Comparison of ENCODE assay signal across 8 cellular contexts in the genomic region with DNA sequence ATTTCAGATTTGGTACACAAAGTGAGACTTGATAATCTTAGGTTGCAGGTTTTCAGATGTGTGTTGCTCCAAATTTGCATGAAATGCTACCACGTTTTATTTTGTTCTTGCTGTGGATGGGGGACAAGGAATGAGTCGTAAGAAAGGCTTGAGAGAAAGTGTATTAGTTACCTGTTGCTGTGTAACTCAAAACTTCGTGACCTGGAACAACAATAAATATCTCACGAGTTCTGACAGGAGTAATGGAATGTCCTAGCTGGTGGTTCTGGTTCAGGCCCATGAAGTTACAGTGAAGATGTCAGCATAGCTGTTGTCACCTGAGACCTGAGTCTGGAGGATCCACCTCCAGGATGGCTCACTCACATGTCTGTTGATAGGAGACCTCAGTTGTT. TPM values are rescaled to one million over a fixed set of nuclear protein-coding genes. Genes with fewer than 3 reads are reported as not detected.
DNase-seq lines count a peak whose midpoint lies in the region; ATAC-seq and TF ChIP-seq lines count a peak whose summit lies in the region.

No MANE protein-coding gene starts in this region.

- H3K9me3 ChIP-seq in iPS-18c (ENCODE audit: control insufficient read depth, insufficient read depth, low read length) (no peaks in the 10 kb centered on the region), stomach (peaks cover 5 to 48% (median 27%) of the 10 kb centered on the region in 4 donors), colonic mucosa (no peaks in the 10 kb centered on the region)

- H3K4me1 Mint-ChIP-seq in activated CD4-positive, alpha-beta T cell treated with anti-CD3 and anti-CD28 coated beads, Interleukin-2, amount 10 ng/mL, durations not matched to agents 24 days and 14 days = peaks cover 26% of the 10 kb centered on the region
- peaks cover 35% of the 10 kb centered on the region for H3K4me1 Mint-ChIP-seq in activated CD8-positive, alpha-beta T cell treated with anti-CD3 and anti-CD28 coated beads, Interleukin-2, amount 10 ng/mL, durations not matched to agents 7 days and 5 days (ENCODE audit: low read depth)

- DNase-seq in activated CD4-positive, alpha-beta T cell treated with anti-CD3 and anti-CD28 coated beads, Interleukin-2, amount 10 ng/mL, durations not matched to agents 24 days and 14 days = no peak
- no peak for DNase-seq in activated CD4-positive, alpha-beta T cell treated with anti-CD3 and anti-CD28 coated beads for 48 hours
- DNase-seq in activated CD8-positive, alpha-beta T cell treated with anti-CD3 and anti-CD28 coated beads, Interleukin-2, amount 10 ng/mL, durations not matched to agents 7 days and 5 days = no peak
- no peak for DNase-seq in stomach
- DNase-seq in colonic mucosa = no peak
- DNase-seq in cerebellar cortex (ENCODE audit: low spot score) = no peak

- no peak overlapping the region for H3K9ac ChIP-seq in colonic mucosa (ENCODE audit: low read depth in 2 of 2, low read length in 2 of 2)

- TF ChIP-seq EP300 in stomach (IDR thresholded peaks at IDR 0.05) = no peak

- intact Hi-C loops in activated CD4-positive, alpha-beta T cell treated with anti-CD3 and anti-CD28 coated beads, Interleukin-2, amount 10 ng/mL, durations not matched to agents 24 days and 14 days (cut with micrococcal nuclease) = loop anchor here (2.0 kb wide), 2 partner anchors 51 to 187 kb away; a partner anchor contains a TSS
- intact Hi-C loops in stomach (cut with DNase I; ENCODE audit: low total_unique reads) = no loop called here
- intact Hi-C loops in colonic mucosa (cut with DNase I) = no loop called here

- no peaks in the 10 kb centered on the region for H3K27me3 Mint-ChIP-seq in activated CD4-positive, alpha-beta T cell treated with anti-CD3 and anti-CD28 coated beads, Interleukin-2, amount 10 ng/mL, durations not matched to agents 24 days and 14 days
- no peaks in the 10 kb centered on the region for H3K27me3 Mint-ChIP-seq in activated CD8-positive, alpha-beta T cell treated with anti-CD3 and anti-CD28 coated beads, Interleukin-2, amount 10 ng/mL, durations not matched to agents 7 days and 5 days (ENCODE audit: low read depth)

- H3K4me3 Mint-ChIP-seq in activated CD4-positive, alpha-beta T cell treated with anti-CD3 and anti-CD28 coated beads, Interleukin-2, amount 10 ng/mL, durations not matched to agents 24 days and 14 days = peak overlapping the region; percentile 99
- H3K4me3 Mint-ChIP-seq in activated CD8-positive, alpha-beta T cell treated with anti-CD3 and anti-CD28 coated beads, Interleukin-2, amount 10 ng/mL, durations not matched to agents 7 days and 5 days = peak overlapping the region; percentile 88

- H3K27ac ChIP-seq in stomach (peak overlapping the region in 2 of 5 donors; percentile 85 to 90), colonic mucosa (no peak overlapping the region)

- POLR2A ChIA-PET in activated CD8-positive, alpha-beta T cell treated with anti-CD3 and anti-CD28 coated beads, Interleukin-2, amount 10 ng/mL, durations not matched to agents 7 days and 5 days (lab: Charles Lee) = interaction anchor here (0.7 to 1.1 kb wide), 3 partner anchors 17 to 98 kb away, joined by 3 to 7 read pairs (median 3); no protein-coding TSS in a partner anchor

- H3K36me3 ChIP-seq in stomach (peaks cover 4 to 50% (median 21%) of the 10 kb centered on the region in 4 donors), colonic mucosa (no peaks in the 10 kb centered on the region)

- no peak for ATAC-seq in activated CD8-positive, alpha-beta T cell treated with anti-CD3 and anti-CD28 coated beads, Interleukin-2, amount 10 ng/mL, durations not matched to agents 7 days and 5 days
- no peak for ATAC-seq in GM18873 (IDR thresholded peaks at IDR 0.05; ENCODE audit: low FRiP score, unreplicated experiment)

- peak overlapping the region; percentile 97 for H3K27ac Mint-ChIP-seq in activated CD4-positive, alpha-beta T cell treated with anti-CD3 and anti-CD28 coated beads, Interleukin-2, amount 10 ng/mL, durations not matched to agents 24 days and 14 days
- H3K27ac Mint-ChIP-seq in activated CD8-positive, alpha-beta T cell treated with anti-CD3 and anti-CD28 coated beads, Interleukin-2, amount 10 ng/mL, durations not matched to agents 7 days and 5 days = peak overlapping the region; percentile 95

- no peaks in the 10 kb centered on the region for H3K27me3 ChIP-seq in stomach
- H3K27me3 ChIP-seq in colonic mucosa = no peaks in the 10 kb centered on the region

- no peak for TF ChIP-seq POLR2A in stomach (IDR thresholded peaks at IDR 0.05)

- 74 to 83% (median 81%) methylated on average over 4 of the region's 4 CpGs for WGBS in stomach, 5 donors

- H3K4me1 ChIP-seq in stomach (peaks cover 7 to 32% (median 20%) of the 10 kb centered on the region in 4 donors), colonic mucosa (no peaks in the 10 kb centered on the region)

- H3K4me3 ChIP-seq in iPS-18c (ENCODE audit: insufficient read depth, low read depth, low read length) = peak overlapping the region; percentile 99; the same call in 1 of the 2 replicates
- peak overlapping the region in 3 of 4 donors; percentile 63 to 95 (median 73) for H3K4me3 ChIP-seq in stomach
- no peak overlapping the region for H3K4me3 ChIP-seq in colonic mucosa

- CTCF ChIA-PET in activated CD8-positive, alpha-beta T cell treated with anti-CD3 and anti-CD28 coated beads, Interleukin-2, amount 10 ng/mL, durations not matched to agents 7 days and 5 days (lab: Charles Lee) = interaction anchor here (1.0 to 1.5 kb wide), 2 partner anchors 234 to 511 kb away, joined by 3 read pairs; no protein-coding TSS in a partner anchor

- TF ChIP-seq CTCF in stomach (IDR thresholded peaks at IDR 0.05) (no peak), colonic mucosa (IDR thresholded peaks at IDR 0.05) (no peak)

- H3K36me3 Mint-ChIP-seq in activated CD4-positive, alpha-beta T cell treated with anti-CD3 and anti-CD28 coated beads, Interleukin-2, amount 10 ng/mL, durations not matched to agents 24 days and 14 days (ENCODE audit: low read depth) = peaks cover 74% of the 10 kb centered on the region
- H3K36me3 Mint-ChIP-seq in activated CD8-positive, alpha-beta T cell treated with anti-CD3 and anti-CD28 coated beads, Interleukin-2, amount 10 ng/mL, durations not matched to agents 7 days and 5 days (ENCODE audit: low read depth) = peaks cover 60% of the 10 kb centered on the region

- peaks cover 23% of the 10 kb centered on the region for H3K9me3 Mint-ChIP-seq in activated CD4-positive, alpha-beta T cell treated with anti-CD3 and anti-CD28 coated beads, Interleukin-2, amount 10 ng/mL, durations not matched to agents 24 days and 14 days
- no peaks in the 10 kb centered on the region for H3K9me3 Mint-ChIP-seq in activated CD8-positive, alpha-beta T cell treated with anti-CD3 and anti-CD28 coated beads, Interleukin-2, amount 10 ng/mL, durations not matched to agents 7 days and 5 days (ENCODE audit: insufficient read depth)

RNA-seq across cellular contexts. Expression of a gene that starts 1.2 kb away (rescaled TPM):
- total RNA-seq in activated CD4-positive, alpha-beta T cell treated with anti-CD3 and anti-CD28 coated beads, Interleukin-2, amount 10 ng/mL, durations not matched to agents 24 days and 14 days = 4.8 and 5.1 TPM in 2 replicates
- total RNA-seq in activated CD8-positive, alpha-beta T cell treated with anti-CD3 and anti-CD28 coated beads, Interleukin-2, amount 10 ng/mL, durations not matched to agents 7 days and 5 days = 1 to 10 TPM; 4.7 TPM
- total RNA-seq in stomach (1 to 10 TPM; 1.4 to 9.0 (median 4.9) TPM), colonic mucosa (1 to 10 TPM; 3.4 to 3.8 TPM)
- polyA plus RNA-seq in stomach = 1 to 10 TPM in 1 of 3 donors, under 1 TPM in 2; 0.81 to 1.1 (median 0.95) TPM

RNA-seq across cellular contexts. Expression of a gene that starts 25.3 kb away (rescaled TPM):
- 75.2 and 80.7 TPM in 2 replicates for total RNA-seq in activated CD4-positive, alpha-beta T cell treated with anti-CD3 and anti-CD28 coated beads, Interleukin-2, amount 10 ng/mL, durations not matched to agents 24 days and 14 days
- 10 to 100 TPM; 60.7 to 61.9 TPM for total RNA-seq in activated CD8-positive, alpha-beta T cell treated with anti-CD3 and anti-CD28 coated beads, Interleukin-2, amount 10 ng/mL, durations not matched to agents 7 days and 5 days
- total RNA-seq in stomach = 10 to 100 TPM; 25.2 to 93.6 (median 48.4) TPM
- 10 to 100 TPM; 25.0 to 45.1 (median 35.1) TPM for polyA plus RNA-seq in stomach
- total RNA-seq in colonic mucosa = 10 to 100 TPM; 21.6 to 25.0 TPM

RNA-seq across cellular contexts. Expression of a gene that starts 46.9 kb away (rescaled TPM):
- total RNA-seq in activated CD4-positive, alpha-beta T cell treated with anti-CD3 and anti-CD28 coated beads, Interleukin-2, amount 10 ng/mL, durations not matched to agents 24 days and 14 days = 4.2 and 4.6 TPM in 2 replicates
- total RNA-seq in activated CD8-positive, alpha-beta T cell treated with anti-CD3 and anti-CD28 coated beads, Interleukin-2, amount 10 ng/mL, durations not matched to agents 7 days and 5 days = 1 to 10 TPM; 4.8 to 5.2 TPM
- total RNA-seq in stomach (1 to 10 TPM in 3 of 5 donors, under 1 TPM in 1, not detected in 1; 0.45 to 5.2 (median 1.6) TPM), colonic mucosa (1 to 10 TPM; 3.0 to 3.7 TPM)
- 1 to 10 TPM in 1 of 3 donors, under 1 TPM in 2; 0.75 to 1.4 (median 0.83) TPM for polyA plus RNA-seq in stomach

RNA-seq across cellular contexts. Expression of a gene that starts 51.2 kb away (rescaled TPM):
- total RNA-seq in activated CD4-positive, alpha-beta T cell treated with anti-CD3 and anti-CD28 coated beads, Interleukin-2, amount 10 ng/mL, durations not matched to agents 24 days and 14 days = 52.9 and 55.5 TPM in 2 replicates
- 10 to 100 TPM; 48.1 to 56.2 TPM for total RNA-seq in activated CD8-positive, alpha-beta T cell treated with anti-CD3 and anti-CD28 coated beads, Interleukin-2, amount 10 ng/mL, durations not matched to agents 7 days and 5 days
- 10 to 100 TPM in 4 of 5 donors, 1 to 10 TPM in 1; 9.6 to 60.7 (median 34.8) TPM for total RNA-seq in stomach
- 10 to 100 TPM in 2 of 3 donors, 1 to 10 TPM in 1; 9.5 to 17.7 (median 17.0) TPM for polyA plus RNA-seq in stomach
- total RNA-seq in colonic mucosa = 10 to 100 TPM; 17.2 to 29.6 TPM
